In genomic region chr6:90533615-90534336, GRCh38 we compare ENCODE assay signal across 18 cellular contexts.
"Had no signal": no experiment of that assay in that cellular context is flagged by ENCODE, and none has a peak within 500 bp of the region (broad histone marks: within the 10 kb centered on the region; RNA-seq: fewer than 3 reads in every experiment).

No MANE protein-coding gene starts in this region.

- H3K9me3 Mint-ChIP-seq: stimulated activated naive CD8-positive, alpha-beta T cell treated with anti-CD3 and anti-CD28 coated beads, Interleukin-15, amount 100 ng/mL, for 72 hours; type B pancreatic cell had no signal

- H3K9me3 ChIP-seq: ascending aorta, breast epithelium, gastroesophageal sphincter, left lung, prostate gland, SJSA1 had no signal

- H3K27ac ChIP-seq: ascending aorta, breast epithelium, gastroesophageal sphincter, left lung, prostate gland, SJSA1, WERI-Rb-1 had no signal

- H3K27ac Mint-ChIP-seq: type B pancreatic cell had no signal

- H3K27me3 Mint-ChIP-seq: stimulated activated naive CD8-positive, alpha-beta T cell treated with anti-CD3 and anti-CD28 coated beads, Interleukin-15, amount 100 ng/mL, for 72 hours; type B pancreatic cell had no signal

- H3K36me3 ChIP-seq: breast epithelium, prostate gland, WERI-Rb-1 had no signal

- H3K4me3 Mint-ChIP-seq: stimulated activated naive CD8-positive, alpha-beta T cell treated with anti-CD3 and anti-CD28 coated beads, Interleukin-15, amount 100 ng/mL, for 72 hours; type B pancreatic cell had no signal

- DNase-seq: activated CD4-positive, alpha-beta T cell treated with anti-CD3 and anti-CD28 coated beads for 4 hours; activated effector memory CD4-positive, alpha-beta T cell treated with anti-CD3 and anti-CD28 coated beads, Interleukin-2, amount 50 U/mL, for 16 hours; activated T-cell treated with anti-CD3 and anti-CD28 coated beads, Interleukin-2, amount 50 U/mL, for 1 hour; islet precursor cell; left lung; mesenchymal stem cell; right cardiac atrium; small intestine; stimulated activated CD4-positive, alpha-beta T cell treated with anti-CD3 and anti-CD28 coated beads, Interleukin-4, amount 100 ng/mL, for 24 hours; stimulated activated CD8-positive, alpha-beta memory T cell treated with anti-CD3 and anti-CD28 coated beads, Interleukin-4, amount 100 ng/mL, for 48 hours; stimulated activated naive CD8-positive, alpha-beta T cell treated with anti-CD3 and anti-CD28 coated beads, Interleukin-15, amount 100 ng/mL, for 72 hours; WERI-Rb-1 had no signal

- ATAC-seq: gastroesophageal sphincter, left lung, right cardiac atrium had no signal

- H3K4me3 ChIP-seq: ascending aorta, breast epithelium, gastroesophageal sphincter, left lung, prostate gland, SJSA1 had no signal

- H3K27me3 ChIP-seq: ascending aorta, breast epithelium, gastroesophageal sphincter, left lung, SJSA1 had no signal

- H3K4me1 ChIP-seq: ascending aorta, breast epithelium, gastroesophageal sphincter, prostate gland, SJSA1 had no signal
